In genomic region chr10:129973674-129974059, GRCh38 we compare ENCODE assay signal across 20 cellular contexts. TPM values are rescaled to one million over a fixed set of nuclear protein-coding genes. Genes with fewer than 3 reads are reported as not detected.
DNase-seq lines count a peak whose midpoint lies in the region; FAIRE-seq and TF ChIP-seq lines count a peak whose summit lies in the region.
"Had no signal": no experiment of that assay in that cellular context is flagged by ENCODE, and none has a peak within 500 bp of the region (broad histone marks: within the 10 kb centered on the region; RNA-seq: fewer than 3 reads in every experiment).

No MANE protein-coding gene starts in this region.

- no peak overlapping the region for H4K91ac ChIP-seq in mesenchymal stem cell (ENCODE audit: low read length)

- peaks cover 0 to 4% (median 0%) of the 10 kb centered on the region in 5 experiments for H3K9me3 Mint-ChIP-seq in brain
- H3K9me3 Mint-ChIP-seq: HFFc6 had no signal

- H3K27ac ChIP-seq in osteoblast (ENCODE audit: low read depth, low read length) (no peak overlapping the region), caudate nucleus (ENCODE audit: low read depth, low read length) (no peak overlapping the region), mesenchymal stem cell (ENCODE audit: low read length, poor library complexity, severe bottlenecking) (no peak overlapping the region)
- H3K27ac ChIP-seq: A549, C4-2B, HL-60 had no signal

- no peak overlapping the region for H3K4ac ChIP-seq in mesenchymal stem cell (ENCODE audit: low read depth in 1 of 2, low read length in 2 of 2)

- peaks cover 93% of the 10 kb centered on the region for H3K27me3 Mint-ChIP-seq in brain

- no peaks in the 10 kb centered on the region for H4K20me1 ChIP-seq in osteoblast (ENCODE audit: insufficient read depth, low read length)

- 89% methylated on average over 7 of the region's 8 CpGs for WGBS in mesenchymal stem cell

- TF ChIP-seq CTCF in brain (conservative IDR thresholded peaks at IDR 0.05) (no peak), osteoblast (IDR thresholded peaks at IDR 0.05; ENCODE audit: extremely low read depth, low read depth, low read length) (no peak)

- H3K23ac ChIP-seq in mesenchymal stem cell (ENCODE audit: low read length in 2 of 2), result no peak overlapping the region

- H3K27me3 ChIP-seq in H7 (ENCODE audit: control insufficient read depth, insufficient read depth, low read length) (peaks cover 57% of the 10 kb centered on the region), osteoblast (ENCODE audit: insufficient read depth, low read length) (peaks cover 28% of the 10 kb centered on the region), mesenchymal stem cell (ENCODE audit: control insufficient read depth in 1 of 2, insufficient read depth in 1 of 2, low read length in 2 of 2) (peaks cover 0 to 66% of the 10 kb centered on the region in 2 experiments)

- H3K79me1 ChIP-seq in mesenchymal stem cell (replicated peaks; ENCODE audit: low read length, poor library complexity, severe bottlenecking), result no peaks in the 10 kb centered on the region

- H2AFZ ChIP-seq in osteoblast (ENCODE audit: low read length) (no peak overlapping the region), mesenchymal stem cell (ENCODE audit: low read depth, low read length) (no peak overlapping the region)

- FAIRE-seq in GM12891 (lab: Jason Lieb, UNC), result no peak
- FAIRE-seq: A549, G401.6, GM12892, GM19239, H1 had no signal

- H4K8ac ChIP-seq in mesenchymal stem cell (ENCODE audit: low read length), result no peak overlapping the region

- H3K9me3 ChIP-seq in osteoblast (ENCODE audit: low read depth, low read length) (no peaks in the 10 kb centered on the region), mesenchymal stem cell (ENCODE audit: control insufficient read depth, low read length) (no peaks in the 10 kb centered on the region)
- H3K9me3 ChIP-seq: A549, BE2C had no signal

- no peak overlapping the region for H2BK15ac ChIP-seq in mesenchymal stem cell (ENCODE audit: low read depth, poor library complexity, severe bottlenecking)

- H3K27ac Mint-ChIP-seq in brain, result no peak overlapping the region
- H3K27ac Mint-ChIP-seq: CD4-positive, alpha-beta memory T cell; HFFc6 had no signal

- no peak overlapping the region for H3K4me2 ChIP-seq in osteoblast (ENCODE audit: insufficient read depth, low read length)
- no peak overlapping the region for H3K4me2 ChIP-seq in mesenchymal stem cell (ENCODE audit: low read length, poor library complexity, severe bottlenecking)
- H3K4me2 ChIP-seq: A549 had no signal

- H2AK5ac ChIP-seq in mesenchymal stem cell (ENCODE audit: low read length, severe bottlenecking), result no peak overlapping the region

- H2BK12ac ChIP-seq in mesenchymal stem cell (ENCODE audit: low read length in 2 of 2), result no peak overlapping the region

- no peak overlapping the region for H3K4me3 ChIP-seq in H7 (ENCODE audit: insufficient read depth, low read depth, low read length)
- no peak overlapping the region for H3K4me3 ChIP-seq in osteoblast (ENCODE audit: insufficient read depth, low read length)
- no peak overlapping the region for H3K4me3 ChIP-seq in mesenchymal stem cell (ENCODE audit: insufficient read depth in 1 of 2, low read depth in 1 of 2, low read length in 2 of 2)
- H3K4me3 ChIP-seq: A549 had no signal

- peak overlapping the region in 3 of 5 experiments; percentile 45 to 65 (median 46) for H3K4me3 Mint-ChIP-seq in brain
- H3K4me3 Mint-ChIP-seq: HFFc6 had no signal

- peak; percentile 46 for DNase-seq in H7
- DNase-seq in mesenteric fat pad (ENCODE audit: low spot score), result peak; percentile 89
- peak; percentile 35 for DNase-seq in osteoblast (ENCODE audit: insufficient read length, low spot score, missing footprints)
- DNase-seq in GM12891 (ENCODE audit: insufficient read length, low spot score), result no peak
- DNase-seq in caudate nucleus (lab: John Stamatoyannopoulos, UW), result no peak
- no peak for DNase-seq in mesenchymal stem cell
- DNase-seq in SKM-1 treated with dmso at 0.1 percent for 144 hours (lab: John Stamatoyannopoulos, UW; ENCODE audit: unreplicated experiment), result no peak
- DNase-seq: BE2C; CD4-positive, alpha-beta memory T cell; DMS79; HCEC 1CT; HFFc6 had no signal

- no peak overlapping the region for H2BK120ac ChIP-seq in mesenchymal stem cell (ENCODE audit: low read depth, low read length)

- H3K9ac ChIP-seq in mesenchymal stem cell (ENCODE audit: low read length), result no peak overlapping the region

- no peaks in the 10 kb centered on the region for H3K36me3 ChIP-seq in H7 (replicated peaks; ENCODE audit: control insufficient read depth, insufficient read depth, low read length)
- H3K36me3 ChIP-seq in osteoblast (ENCODE audit: insufficient read depth, low read length), result no peaks in the 10 kb centered on the region
- peaks cover 0 to 4% of the 10 kb centered on the region in 2 experiments for H3K36me3 ChIP-seq in mesenchymal stem cell (ENCODE audit: control insufficient read depth in 1 of 2, insufficient read depth in 2 of 2, low read depth in 1 of 2, low read length in 2 of 2)
- H3K36me3 ChIP-seq: BE2C had no signal

- no peak for TF ChIP-seq POLR2A in GM12891 (IDR thresholded peaks at IDR 0.05; ENCODE audit: low read depth, low read length)

- peaks cover 18% of the 10 kb centered on the region for H3K4me1 ChIP-seq in osteoblast (ENCODE audit: insufficient read depth, low read length)
- H3K4me1 ChIP-seq in mesenchymal stem cell (ENCODE audit: control insufficient read depth, insufficient read depth, low read depth, low read length), result peaks cover 23% of the 10 kb centered on the region
- H3K4me1 ChIP-seq: BE2C had no signal

- no peak overlapping the region for H3K18ac ChIP-seq in mesenchymal stem cell (ENCODE audit: low read depth in 1 of 2, low read length in 2 of 2)

- no peak overlapping the region for H2BK5ac ChIP-seq in mesenchymal stem cell (ENCODE audit: low read depth, low read length, poor library complexity, severe bottlenecking)

- no peak overlapping the region for H3K14ac ChIP-seq in mesenchymal stem cell (ENCODE audit: low read length in 2 of 2)

- no peaks in the 10 kb centered on the region for H3K79me2 ChIP-seq in osteoblast (ENCODE audit: insufficient read depth, low read length)

- peaks cover 28% of the 10 kb centered on the region for H3K4me1 Mint-ChIP-seq in brain

- no peaks in the 10 kb centered on the region for H3K36me3 Mint-ChIP-seq in brain
- H3K36me3 Mint-ChIP-seq: CD4-positive, alpha-beta memory T cell had no signal

TF ChIP-seq in GM12891, 5 proteins besides CTCF, POLR2A, EP300 and RAD21:
- TF ChIP-seq TAF1 (IDR thresholded peaks at IDR 0.05; ENCODE audit: low read depth, low read length) (no peak), SPI1 (IDR thresholded peaks at IDR 0.05; ENCODE audit: low read depth, low read length) (no peak), PAX5 (IDR thresholded peaks at IDR 0.05; ENCODE audit: insufficient read depth, low read length, severe bottlenecking) (no peak), POLR2AphosphoS5 (IDR thresholded peaks at IDR 0.05; ENCODE audit: low read depth, low read length) (no peak), POU2F2 (IDR thresholded peaks at IDR 0.05; ENCODE audit: low read depth, low read length) (no peak)

RNA-seq across cellular contexts. Expression of gene EBF3, which starts 9.6 kb away (rescaled TPM):
- total RNA-seq in H7 (2014; rRNA removed; shearing (Covaris generic)), result 0.76 and 1.4 TPM in 2 replicates
- 22.3 TPM for polyA plus RNA-seq in brain (ENCODE audit: insufficient read depth, low read depth, low replicate concordance)
- total RNA-seq in mesenteric fat pad, result 28.6 TPM
- 31.8 and 35.4 TPM in 2 replicates for total RNA-seq in osteoblast
- polyA plus RNA-seq in GM12891 (2012; ENCODE audit: low read depth, missing spikeins), result not detected
- 1.5 TPM for polyA plus RNA-seq in mesenchymal stem cell (2013, experiment 1 of 2)
- polyA plus RNA-seq in mesenchymal stem cell (2013, experiment 2 of 2), result 1.2 TPM
- total RNA-seq: CD4-positive, alpha-beta memory T cell had no signal
- polyA plus RNA-seq: CD4-positive, alpha-beta memory T cell had no signal

Comparison
In these comparisons a context has a peak if more than half of its experiments do, and no peak if none do; other contexts are left out.
1. DNase-seq: peak in H7 (single experiment), mesenteric fat pad (single experiment) and osteoblast (single experiment); none in GM12891 (single experiment), caudate nucleus (0 of 61), mesenchymal stem cell (single experiment) and SKM-1 treated with dmso at 0.1 percent for 144 hours (single experiment).
2. RNA of gene EBF3, which starts 9.6 kb away (total RNA-seq): 31.8 to 35.4 TPM in osteoblast and 28.6 TPM in mesenteric fat pad (single experiment); 0.76 to 1.4 TPM in H7; every median in the first group is over 10 times any median in the second.